In the genomic region with DNA sequence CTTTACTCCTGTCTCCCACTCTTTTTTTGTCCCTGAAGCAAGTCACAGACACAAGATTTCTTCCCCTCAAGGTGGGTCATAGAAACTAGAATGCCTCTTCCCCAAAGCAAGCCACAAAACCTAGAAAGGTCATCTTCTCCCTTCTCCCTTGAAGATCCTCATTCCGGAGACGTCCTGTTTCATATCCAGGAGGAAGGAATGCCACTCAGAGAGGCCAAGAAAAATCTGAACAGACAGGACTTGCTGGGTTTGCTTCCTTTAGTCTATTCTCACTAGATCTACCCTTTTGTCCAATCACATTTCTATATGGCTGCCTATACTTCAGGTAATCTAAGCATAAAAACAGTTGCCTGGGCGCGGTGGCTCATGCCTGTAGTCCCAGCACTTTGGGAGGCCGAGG, we compare ENCODE assay signal across 40 cellular contexts. TPM values are rescaled to one million over a fixed set of nuclear protein-coding genes. Genes with fewer than 3 reads are reported as not detected.
"Had no signal": no experiment of that assay in that cellular context is flagged by ENCODE, and none has a peak within 500 bp of the region (broad histone marks: within the 10 kb centered on the region; RNA-seq: fewer than 3 reads in every experiment).

No MANE protein-coding gene starts in this region.

- H3K9me3 Mint-ChIP-seq: activated CD4-positive, alpha-beta memory T cell treated with anti-CD3 and anti-CD28 coated beads, Interleukin-2, amount 10 ng/mL, durations not matched to agents 7 days and 5 days; activated CD4-positive, alpha-beta T cell treated with anti-CD3 and anti-CD28 coated beads, Interleukin-2, amount 10 ng/mL, durations not matched to agents 7 days and 5 days; activated naive CD4-positive, alpha-beta T cell treated with anti-CD3 and anti-CD28 coated beads, Interleukin-2, amount 10 ng/mL, durations not matched to agents 7 days and 5 days; activated naive CD4-positive, alpha-beta T cell treated with anti-CD3 and anti-CD28 coated beads, Interleukin-2, amount 50 U/mL, for 24 hours; activated naive CD8-positive, alpha-beta T cell treated with anti-CD3 and anti-CD28 coated beads, Interleukin-2, amount 10 ng/mL, durations not matched to agents 7 days and 5 days; activated naive CD8-positive, alpha-beta T cell treated with anti-CD3 and anti-CD28 coated beads, Interleukin-2, amount 50 U/mL, for 24 hours; activated T-cell treated with anti-CD3 and anti-CD28 coated beads, Interleukin-2, amount 50 U/mL, for 24 hours; activated T-helper 2 cell treated with anti-CD3 and anti-CD28 coated beads, Interferon-gamma antibody, Interleukin-2, Interleukin-4, amounts not matched to agents 10 μg/mL and 5 μg/mL and 100 μg/mL, durations not matched to agents 14 hours and 24 hours and 36 hours; brain; central memory CD8-positive, alpha-beta T cell; T-helper 1 cell treated with Interleukin-12 subunit alpha and Interleukin-12 subunit beta and Interleukin-4 antibody, amounts not matched to agents 30 μg/mL and 1 μg/mL, for 36 hours; T-helper 2 cell treated with Interferon-gamma antibody and Interleukin-4, amounts not matched to agents 5 μg/mL and 100 μg/mL, for 36 hours had no signal

- H3K36me3 Mint-ChIP-seq: activated CD8-positive, alpha-beta memory T cell treated with anti-CD3 and anti-CD28 coated beads, Interleukin-2, amount 10 ng/mL, durations not matched to agents 7 days and 5 days; activated naive CD4-positive, alpha-beta T cell treated with anti-CD3 and anti-CD28 coated beads, Interleukin-2, amount 10 ng/mL, durations not matched to agents 7 days and 5 days; activated naive CD4-positive, alpha-beta T cell treated with anti-CD3 and anti-CD28 coated beads, Interleukin-2, amount 50 U/mL, for 24 hours; activated naive CD8-positive, alpha-beta T cell; activated naive CD8-positive, alpha-beta T cell treated with anti-CD3 and anti-CD28 coated beads, Interleukin-2, amount 10 ng/mL, durations not matched to agents 7 days and 5 days; brain had no signal

- H3K4me3 ChIP-seq: ascending aorta, cardiac muscle cell had no signal

- H3K27ac ChIP-seq: ascending aorta, cardiac muscle cell, VCaP had no signal

- H3K27me3 ChIP-seq: ascending aorta, cardiac muscle cell had no signal

- DNase-seq: activated CD4-positive, alpha-beta memory T cell treated with anti-CD3 and anti-CD28 coated beads, Interleukin-2, amount 10 ng/mL, durations not matched to agents 7 days and 5 days; activated CD4-positive, alpha-beta T cell treated with anti-CD3 and anti-CD28 coated beads for 1 hour; activated CD4-positive, alpha-beta T cell treated with anti-CD3 and anti-CD28 coated beads for 36 hours; activated CD4-positive, alpha-beta T cell treated with anti-CD3 and anti-CD28 coated beads for 48 hours; activated CD4-positive, alpha-beta T cell treated with anti-CD3 and anti-CD28 coated beads, Interleukin-2, amount 10 ng/mL, durations not matched to agents 7 days and 5 days; activated CD4-positive, alpha-beta T cell treated with anti-CD3 and anti-CD28 coated beads, Interleukin-2, amount 50 U/mL, for 48 hours; activated CD4-positive, CD25-positive, alpha-beta regulatory T cell; activated CD8-positive, alpha-beta memory T cell treated with anti-CD3 and anti-CD28 coated beads for 24 hours; activated CD8-positive, alpha-beta memory T cell treated with anti-CD3 and anti-CD28 coated beads, Interleukin-2, amount 10 ng/mL, durations not matched to agents 7 days and 5 days; activated CD8-positive, alpha-beta memory T cell treated with anti-CD3 and anti-CD28 coated beads, Interleukin-2, amount 50 U/mL, for 48 hours; activated CD8-positive, alpha-beta T cell treated with anti-CD3 and anti-CD28 coated beads, Interleukin-2, amount 10 ng/mL, durations not matched to agents 7 days and 5 days; activated effector memory CD4-positive, alpha-beta T cell treated with Interleukin-2 at 50 U/mL for 16 hours; activated gamma-delta T cell; activated naive CD4-positive, alpha-beta T cell treated with anti-CD3 and anti-CD28 coated beads, Interleukin-2, amount 10 ng/mL, durations not matched to agents 7 days and 5 days; activated naive CD4-positive, alpha-beta T cell treated with Interleukin-2 at 50 U/mL for 16 hours; activated naive CD8-positive, alpha-beta T cell treated with anti-CD3 and anti-CD28 coated beads, Interleukin-2, amount 10 ng/mL, durations not matched to agents 7 days and 5 days; activated naive CD8-positive, alpha-beta T cell treated with anti-CD3 and anti-CD28 coated beads, Interleukin-2, amount 50 U/mL, for 24 hours; activated T-cell treated with anti-CD3 and anti-CD28 coated beads, Interleukin-2, amount 50 U/mL, for 24 hours; activated T-cell treated with anti-CD3 and anti-CD28 coated beads, Interleukin-2, amount 50 U/mL, for 48 hours; amygdala; anterior cingulate cortex; caudate nucleus; cerebellar nuclear complex; T-helper 1 cell; T-helper 2 cell; T-helper 9 cell had no signal

- ATAC-seq: activated CD4-positive, alpha-beta T cell treated with anti-CD3 and anti-CD28 coated beads for 36 hours; activated CD4-positive, CD25-positive, alpha-beta regulatory T cell treated with anti-CD3 and anti-CD28 coated beads, Interleukin-2, amount 50 U/mL, for 24 hours; activated CD8-positive, alpha-beta memory T cell treated with anti-CD3 and anti-CD28 coated beads, Interleukin-2, amount 10 ng/mL, durations not matched to agents 7 days and 5 days; activated CD8-positive, alpha-beta T cell treated with anti-CD3 and anti-CD28 coated beads, Interleukin-2, amount 10 ng/mL, durations not matched to agents 7 days and 5 days; activated naive CD8-positive, alpha-beta T cell treated with anti-CD3 and anti-CD28 coated beads, Interleukin-2, amount 50 U/mL, for 24 hours had no signal

- H3K27me3 Mint-ChIP-seq: activated CD4-positive, alpha-beta memory T cell treated with anti-CD3 and anti-CD28 coated beads, Interleukin-2, amount 10 ng/mL, durations not matched to agents 7 days and 5 days; activated CD4-positive, alpha-beta T cell treated with anti-CD3 and anti-CD28 coated beads for 36 hours; activated CD4-positive, alpha-beta T cell treated with anti-CD3 and anti-CD28 coated beads, Interleukin-2, amount 10 ng/mL, durations not matched to agents 7 days and 5 days; activated CD8-positive, alpha-beta memory T cell treated with anti-CD3 and anti-CD28 coated beads, Interleukin-2, amount 10 ng/mL, durations not matched to agents 7 days and 5 days; activated naive CD4-positive, alpha-beta T cell treated with anti-CD3 and anti-CD28 coated beads, Interleukin-2, amount 10 ng/mL, durations not matched to agents 7 days and 5 days; activated naive CD8-positive, alpha-beta T cell; activated naive CD8-positive, alpha-beta T cell treated with anti-CD3 and anti-CD28 coated beads, Interleukin-2, amount 10 ng/mL, durations not matched to agents 7 days and 5 days; activated naive CD8-positive, alpha-beta T cell treated with anti-CD3 and anti-CD28 coated beads, Interleukin-2, amount 50 U/mL, for 24 hours; activated T-cell treated with anti-CD3 and anti-CD28 coated beads, Interleukin-2, amount 50 U/mL, for 24 hours; brain; central memory CD8-positive, alpha-beta T cell had no signal

- H3K4me1 ChIP-seq: ascending aorta had no signal

- FAIRE-seq: bronchial epithelial cell, TTC549 had no signal

- H3K27ac Mint-ChIP-seq: activated CD4-positive, alpha-beta memory T cell treated with anti-CD3 and anti-CD28 coated beads, Interleukin-2, amount 10 ng/mL, durations not matched to agents 7 days and 5 days; activated CD4-positive, alpha-beta T cell treated with anti-CD3 and anti-CD28 coated beads for 36 hours; activated CD4-positive, alpha-beta T cell treated with anti-CD3 and anti-CD28 coated beads, Interleukin-2, amount 10 ng/mL, durations not matched to agents 7 days and 5 days; activated CD8-positive, alpha-beta memory T cell treated with anti-CD3 and anti-CD28 coated beads, Interleukin-2, amount 10 ng/mL, durations not matched to agents 7 days and 5 days; activated CD8-positive, alpha-beta T cell treated with anti-CD3 and anti-CD28 coated beads, Interleukin-2, amount 10 ng/mL, durations not matched to agents 7 days and 5 days; activated naive CD4-positive, alpha-beta T cell treated with anti-CD3 and anti-CD28 coated beads, Interleukin-2, amount 10 ng/mL, durations not matched to agents 7 days and 5 days; activated naive CD4-positive, alpha-beta T cell treated with anti-CD3 and anti-CD28 coated beads, Interleukin-2, amount 50 U/mL, for 24 hours; activated naive CD8-positive, alpha-beta T cell; activated naive CD8-positive, alpha-beta T cell treated with anti-CD3 and anti-CD28 coated beads, Interleukin-2, amount 10 ng/mL, durations not matched to agents 7 days and 5 days; activated naive CD8-positive, alpha-beta T cell treated with anti-CD3 and anti-CD28 coated beads, Interleukin-2, amount 50 U/mL, for 24 hours; activated T-cell treated with anti-CD3 and anti-CD28 coated beads, Interleukin-2, amount 50 U/mL, for 24 hours; activated T-helper 2 cell treated with anti-CD3 and anti-CD28 coated beads, Interferon-gamma antibody, Interleukin-2, Interleukin-4, amounts not matched to agents 10 μg/mL and 5 μg/mL and 100 μg/mL, durations not matched to agents 14 hours and 24 hours and 36 hours; brain; T-helper 1 cell treated with Interleukin-12 subunit alpha and Interleukin-12 subunit beta and Interleukin-4 antibody, amounts not matched to agents 30 μg/mL and 1 μg/mL, for 36 hours; T-helper 2 cell treated with Interferon-gamma antibody and Interleukin-4, amounts not matched to agents 5 μg/mL and 100 μg/mL, for 36 hours had no signal

- H3K9me3 ChIP-seq: ascending aorta had no signal

- H3K36me3 ChIP-seq: ascending aorta, cardiac muscle cell had no signal

- H3K4me3 Mint-ChIP-seq: activated CD4-positive, alpha-beta memory T cell treated with anti-CD3 and anti-CD28 coated beads, Interleukin-2, amount 10 ng/mL, durations not matched to agents 7 days and 5 days; activated CD4-positive, alpha-beta T cell treated with anti-CD3 and anti-CD28 coated beads for 36 hours; activated CD4-positive, alpha-beta T cell treated with anti-CD3 and anti-CD28 coated beads, Interleukin-2, amount 10 ng/mL, durations not matched to agents 7 days and 5 days; activated CD8-positive, alpha-beta memory T cell treated with anti-CD3 and anti-CD28 coated beads, Interleukin-2, amount 10 ng/mL, durations not matched to agents 7 days and 5 days; activated CD8-positive, alpha-beta T cell treated with anti-CD3 and anti-CD28 coated beads, Interleukin-2, amount 10 ng/mL, durations not matched to agents 7 days and 5 days; activated naive CD4-positive, alpha-beta T cell treated with anti-CD3 and anti-CD28 coated beads, Interleukin-2, amount 10 ng/mL, durations not matched to agents 7 days and 5 days; activated naive CD4-positive, alpha-beta T cell treated with anti-CD3 and anti-CD28 coated beads, Interleukin-2, amount 50 U/mL, for 24 hours; activated naive CD8-positive, alpha-beta T cell; activated naive CD8-positive, alpha-beta T cell treated with anti-CD3 and anti-CD28 coated beads, Interleukin-2, amount 10 ng/mL, durations not matched to agents 7 days and 5 days; activated naive CD8-positive, alpha-beta T cell treated with anti-CD3 and anti-CD28 coated beads, Interleukin-2, amount 50 U/mL, for 24 hours; activated T-cell treated with anti-CD3 and anti-CD28 coated beads, Interleukin-2, amount 50 U/mL, for 24 hours; brain; central memory CD8-positive, alpha-beta T cell; T-helper 1 cell treated with Interleukin-12 subunit alpha and Interleukin-12 subunit beta and Interleukin-4 antibody, amounts not matched to agents 30 μg/mL and 1 μg/mL, for 36 hours; T-helper 2 cell treated with Interferon-gamma antibody and Interleukin-4, amounts not matched to agents 5 μg/mL and 100 μg/mL, for 36 hours had no signal

- H3K4me1 Mint-ChIP-seq: activated CD4-positive, alpha-beta memory T cell treated with anti-CD3 and anti-CD28 coated beads, Interleukin-2, amount 10 ng/mL, durations not matched to agents 7 days and 5 days; activated CD4-positive, alpha-beta T cell treated with anti-CD3 and anti-CD28 coated beads for 36 hours; activated CD4-positive, alpha-beta T cell treated with anti-CD3 and anti-CD28 coated beads, Interleukin-2, amount 10 ng/mL, durations not matched to agents 7 days and 5 days; activated CD8-positive, alpha-beta memory T cell treated with anti-CD3 and anti-CD28 coated beads, Interleukin-2, amount 10 ng/mL, durations not matched to agents 7 days and 5 days; activated naive CD4-positive, alpha-beta T cell treated with anti-CD3 and anti-CD28 coated beads, Interleukin-2, amount 10 ng/mL, durations not matched to agents 7 days and 5 days; activated naive CD4-positive, alpha-beta T cell treated with anti-CD3 and anti-CD28 coated beads, Interleukin-2, amount 50 U/mL, for 24 hours; activated naive CD8-positive, alpha-beta T cell treated with anti-CD3 and anti-CD28 coated beads, Interleukin-2, amount 10 ng/mL, durations not matched to agents 7 days and 5 days; activated naive CD8-positive, alpha-beta T cell treated with anti-CD3 and anti-CD28 coated beads, Interleukin-2, amount 50 U/mL, for 24 hours; brain; central memory CD8-positive, alpha-beta T cell had no signal

RNA-seq across cellular contexts. Expression of a gene that starts 23.7 kb away (rescaled TPM):
- total RNA-seq: activated CD4-positive, alpha-beta memory T cell treated with anti-CD3 and anti-CD28 coated beads, Interleukin-2, amount 10 ng/mL, durations not matched to agents 7 days and 5 days; activated CD4-positive, alpha-beta T cell treated with anti-CD3 and anti-CD28 coated beads, Interleukin-2, amount 10 ng/mL, durations not matched to agents 7 days and 5 days; activated CD8-positive, alpha-beta memory T cell treated with anti-CD3 and anti-CD28 coated beads, Interleukin-2, amount 10 ng/mL, durations not matched to agents 7 days and 5 days; activated CD8-positive, alpha-beta T cell treated with anti-CD3 and anti-CD28 coated beads, Interleukin-2, amount 10 ng/mL, durations not matched to agents 7 days and 5 days; activated naive CD8-positive, alpha-beta T cell treated with anti-CD3 and anti-CD28 coated beads, Interleukin-2, amount 10 ng/mL, durations not matched to agents 7 days and 5 days; activated T-helper 2 cell treated with anti-CD3 and anti-CD28 coated beads, Interferon-gamma antibody, Interleukin-2, Interleukin-4, amounts not matched to agents 10 μg/mL and 5 μg/mL and 100 μg/mL, durations not matched to agents 14 hours and 24 hours and 36 hours; ascending aorta; chondrocyte had no signal
